ENCODE assay signal across 22 cellular contexts in genomic region chr2:238581126-238581525, GRCh38.
"Had no signal": no experiment of that assay in that cellular context is flagged by ENCODE, and none has a peak within 500 bp of the region (broad histone marks: within the 10 kb centered on the region; RNA-seq: fewer than 3 reads in every experiment).

No MANE protein-coding gene starts in this region.

- H3K36me3 ChIP-seq: MG63, SJSA1 had no signal

- H3K27ac ChIP-seq: HL-60, SJSA1, SK-N-MC had no signal

- H3K4me1 ChIP-seq: SJSA1 had no signal

- H3K9me3 ChIP-seq: MG63, SJSA1 had no signal

- H3K4me3 ChIP-seq: MG63, SJSA1, SK-N-MC had no signal

- DNase-seq: KBM-7, MG63, NCI-H1092, NCI-H1105 treated with DMSO at 0.1 percent for 48 hours, NCI-H1417 treated with DMSO at 0.1 percent for 48 hours, NCI-H146, NCI-H1694 treated with DMSO at 0.1 percent for 48 hours, NCI-H1930, NCI-H2081, NCI-H2107, NCI-H2227 treated with DMSO at 0.1 percent for 48 hours, NCI-H446, NCI-H510A, NCI-H524 treated with DMSO at 0.1 percent for 48 hours, NCI-H69, NCI-H774, Right ventricle myocardium superior, RPMI8226, SIG-M5 had no signal

- H3K27me3 ChIP-seq: MG63 had no signal
